In genomic region chr5:180346358-180346757, GRCh38 we compare ENCODE assay signal across 1 cellular context.
TF ChIP-seq lines count a peak whose summit lies in the region.

No MANE protein-coding gene starts in this region.

TF ChIP-seq in WTC11, 78 proteins besides CTCF, POLR2A, EP300 and RAD21 (continued from another document):
- TF ChIP-seq ZNF512 (CRISPR knock-in tag; IDR thresholded peaks at IDR 0.05; ENCODE audit: borderline replicate concordance) (no peak), ZNF423 (CRISPR knock-in tag; IDR thresholded peaks at IDR 0.05) (no peak), ZBTB43 (CRISPR knock-in tag; IDR thresholded peaks at IDR 0.05) (no peak), TCF7 (CRISPR knock-in tag; IDR thresholded peaks at IDR 0.05; ENCODE audit: low read depth) (no peak), USF1 (CRISPR knock-in tag; IDR thresholded peaks at IDR 0.05) (no peak), ZNF396 (CRISPR knock-in tag; IDR thresholded peaks at IDR 0.05; ENCODE audit: borderline replicate concordance) (no peak), RORB (CRISPR knock-in tag; IDR thresholded peaks at IDR 0.05) (no peak), OVOL2 (CRISPR knock-in tag; IDR thresholded peaks at IDR 0.05; ENCODE audit: borderline replicate concordance) (no peak)
TF ChIP-seq in WTC11: peak in this region for 0.
